ENCODE assay signal across 13 cellular contexts in the genomic region with DNA sequence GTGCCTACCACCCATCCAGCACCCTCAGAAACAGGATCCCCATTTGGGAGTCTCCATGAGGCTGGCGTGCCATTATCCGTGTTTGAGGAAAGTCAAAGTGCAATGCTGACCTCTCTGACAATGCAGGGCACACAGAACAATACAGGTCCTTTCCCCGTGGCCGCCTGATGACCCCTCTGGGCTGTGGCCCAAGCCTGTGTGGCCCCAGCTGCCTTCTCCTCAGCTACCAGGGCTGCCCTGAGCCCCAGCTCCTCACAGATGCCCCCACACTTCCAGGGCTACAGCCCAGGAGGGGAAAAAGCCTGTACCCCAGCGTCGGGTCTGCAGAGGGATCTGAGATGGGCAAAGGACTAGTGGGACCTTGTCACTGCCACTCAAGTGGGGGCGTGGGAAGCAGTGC. TPM values are rescaled to one million over a fixed set of nuclear protein-coding genes. Genes with fewer than 3 reads are reported as not detected.
DNase-seq lines count a peak whose midpoint lies in the region; ATAC-seq, FAIRE-seq and TF ChIP-seq lines count a peak whose summit lies in the region.
"Had no signal": no experiment of that assay in that cellular context is flagged by ENCODE, and none has a peak within 500 bp of the region (broad histone marks: within the 10 kb centered on the region; RNA-seq: fewer than 3 reads in every experiment).

No MANE protein-coding gene starts in this region.

- H3K27me3 ChIP-seq in breast epithelium, result no peaks in the 10 kb centered on the region
- peaks cover 4% of the 10 kb centered on the region for H3K27me3 ChIP-seq in mammary epithelial cell (ENCODE audit: insufficient read depth, low read length)
- no peaks in the 10 kb centered on the region; a peak in 1 of 7 replicates for H3K27me3 ChIP-seq in H1 (replicated peaks in 1 of 4; ENCODE audit: control insufficient read depth in 3 of 4, extremely low read depth in 1 of 4, insufficient read depth in 3 of 4, low read length in 3 of 4)
- no peaks in the 10 kb centered on the region for H3K27me3 ChIP-seq in transverse colon
- no peaks in the 10 kb centered on the region for H3K27me3 ChIP-seq in lower lobe of right lung (ENCODE audit: low read depth)
- H3K27me3 ChIP-seq: cardiac muscle cell had no signal

- H3K4me3 ChIP-seq in breast epithelium (peak overlapping the region in 2 of 3 donors; percentile 40 to 61), mammary epithelial cell (replicated peaks in 1 of 3; ENCODE audit: insufficient read depth in 1 of 3, low read depth in 2 of 3, low read length in 3 of 3) (no peak overlapping the region), H1 (ENCODE audit: extremely low read depth in 1 of 4, insufficient read depth in 2 of 4, low read depth in 3 of 4, low read length in 4 of 4) (peak overlapping the region in 2 of 4 experiments; percentile 16 to 44; a peak in 2 of 8 replicates), transverse colon (no peak overlapping the region), lower lobe of right lung (no peak overlapping the region)
- H3K4me3 ChIP-seq: cardiac muscle cell had no signal

- H4K20me1 ChIP-seq in mammary epithelial cell (ENCODE audit: insufficient read depth, low read length) (no peaks in the 10 kb centered on the region), H1 (replicated peaks in 1 of 2; ENCODE audit: control insufficient read depth in 1 of 2, insufficient read depth in 2 of 2, low read length in 2 of 2) (peaks cover 0 to 2% of the 10 kb centered on the region in 2 experiments)

- H3K9me3 Mint-ChIP-seq in natural killer cell, result no peaks in the 10 kb centered on the region

- no peak overlapping the region for H3K23ac ChIP-seq in H1 (ENCODE audit: insufficient read length)

- 66% methylated on average over 6 of the region's 7 CpGs for WGBS in mammary epithelial cell (ENCODE audit: low coverage, missing lambda C conversion rate)
- WGBS in H1 (ENCODE audit: extremely low coverage in 1 of 2, insufficient coverage in 1 of 2, insufficient read length in 1 of 2, insufficient replicate concordance in 2 of 2, low coverage in 1 of 2, low lambda C conversion rate in 2 of 2, missing lambda C conversion rate in 1 of 2), 2 experiments, result 82% methylated on average over 6 of the region's 7 CpGs; no CpG with 5 or more reads in 1 of the 2 experiments
- WGBS in transverse colon (ENCODE audit: low coverage in 1 of 2), 2 donors, result 80% methylated on average over 7 of the region's 7 CpGs; no CpG with 5 or more reads in 1 of the 2 donors

- no peak for TF ChIP-seq RAD21 in H1 (IDR thresholded peaks at IDR 0.05 in 1 of 2, conservative IDR thresholded peaks at IDR 0.05 in 1 of 2; ENCODE audit: low read depth in 2 of 2, low read length in 2 of 2)

- peak overlapping the region; percentile 78 for H3K18ac ChIP-seq in H1 (ENCODE audit: extremely low read depth, low read length)

- H3K36me3 Mint-ChIP-seq in natural killer cell, result no peaks in the 10 kb centered on the region

- TF ChIP-seq CTCF in breast epithelium (IDR thresholded peaks at IDR 0.05) (no peak), mammary epithelial cell (conservative IDR thresholded peaks at IDR 0.05 in 1 of 2, IDR thresholded peaks at IDR 0.05 in 1 of 2; ENCODE audit: extremely low read depth in 1 of 2, insufficient read depth in 1 of 2, low read depth in 1 of 2, low read length in 2 of 2) (no peak), H1 (IDR thresholded peaks at IDR 0.05; ENCODE audit: control extremely low read depth in 1 of 3, insufficient read depth in 1 of 3, low read depth in 1 of 3, low read length in 3 of 3) (no peak), natural killer cell (IDR thresholded peaks at IDR 0.05) (no peak), transverse colon (IDR thresholded peaks at IDR 0.05) (no peak), lower lobe of right lung (IDR thresholded peaks at IDR 0.05) (no peak)

- H3K4me1 ChIP-seq in breast epithelium, result peaks cover 0 to 9% of the 10 kb centered on the region in 2 donors
- H3K4me1 ChIP-seq in mammary epithelial cell (ENCODE audit: insufficient read depth, low read length), result peaks cover 9% of the 10 kb centered on the region
- peaks cover 0 to 23% (median 16%) of the 10 kb centered on the region in 4 experiments; a peak in 6 of 7 replicates for H3K4me1 ChIP-seq in H1 (replicated peaks in 1 of 4; ENCODE audit: control insufficient read depth in 3 of 4, insufficient read depth in 4 of 4, low read length in 3 of 4)
- peaks cover 10 to 24% (median 19%) of the 10 kb centered on the region in 4 donors for H3K4me1 ChIP-seq in transverse colon
- H3K4me1 ChIP-seq in lower lobe of right lung, result peaks cover 23% of the 10 kb centered on the region

- in situ Hi-C loops in mammary epithelial cell (cut with MboI; ENCODE audit: low sequenced_read_pairs in 2 of 2), result no loop called here
- in situ Hi-C loops in transverse colon (cut with MboI; ENCODE audit: low pct_ligation_motif_present in 1 of 4, low pct_unique_long_range_greater_than_20kb in 1 of 4, low sequenced_read_pairs in 3 of 4), result loop anchor here in 1 of 4 donors (25.0 kb wide), 1 partner anchor 166 kb away; the partner anchor contains the start of genes HAUS3 and POLN

- no peaks in the 10 kb centered on the region for H3K23me2 ChIP-seq in H1 (ENCODE audit: low read depth, low read length)

- H2BK120ac ChIP-seq in H1 (replicated peaks; ENCODE audit: low read depth, low read length), result no peak overlapping the region

- intact Hi-C loops in breast epithelium (cut with DNase I; ENCODE audit: low total_unique reads), result no loop called here
- intact Hi-C loops in mammary epithelial cell (cut with micrococcal nuclease), result no loop called here
- intact Hi-C loops in natural killer cell (cut with micrococcal nuclease), result no loop called here
- intact Hi-C loops in transverse colon (cut with DNase I; ENCODE audit: low total_unique reads), result no loop called here
- intact Hi-C loops in lower lobe of right lung (cut with DNase I), result no loop called here

- H2BK12ac ChIP-seq in H1 (ENCODE audit: low read depth, low read length), result peak overlapping the region; percentile 68; the same call in 1 of the 2 replicates

- peaks cover 52 to 67% of the 10 kb centered on the region in 2 donors for H3K4me1 Mint-ChIP-seq in natural killer cell

- FAIRE-seq in H1 (lab: Jason Lieb, UNC), result no peak

- TF ChIP-seq EP300 in H1 (IDR thresholded peaks at IDR 0.05; ENCODE audit: borderline replicate concordance in 1 of 2, low read depth in 2 of 2, low read length in 2 of 2) (no peak), transverse colon (IDR thresholded peaks at IDR 0.05; ENCODE audit: low read depth) (no peak)

- no peak for TF ChIP-seq POLR2A in breast epithelium (IDR thresholded peaks at IDR 0.05)
- TF ChIP-seq POLR2A in H1 (IDR thresholded peaks at IDR 0.05; ENCODE audit: control extremely low read depth in 1 of 2, low read depth in 2 of 2, low read length in 2 of 2), result no peak
- TF ChIP-seq POLR2A in transverse colon (IDR thresholded peaks at IDR 0.05), result no peak

- H4K5ac ChIP-seq in H1 (ENCODE audit: insufficient read length, low read depth, low read length), result no peak overlapping the region

- peaks cover 5% of the 10 kb centered on the region for H3K79me1 ChIP-seq in H1 (ENCODE audit: low read depth, low read length)

- H2BK5ac ChIP-seq in H1 (ENCODE audit: low read depth, low read length), result no peak overlapping the region

- no peak overlapping the region for H4K91ac ChIP-seq in H1 (replicated peaks; ENCODE audit: insufficient read length, low read length)

- H3K27ac ChIP-seq in breast epithelium, result no peak overlapping the region
- no peak overlapping the region for H3K27ac ChIP-seq in mammary epithelial cell (ENCODE audit: insufficient read depth, low read depth, low read length)
- no peak overlapping the region for H3K27ac ChIP-seq in H1 (ENCODE audit: low read depth, low read length)
- peak overlapping the region; percentile 4 to 48 (median 38) for H3K27ac ChIP-seq in transverse colon
- no peak overlapping the region for H3K27ac ChIP-seq in lower lobe of right lung
- H3K27ac ChIP-seq: cardiac muscle cell had no signal

- H3K4me3 Mint-ChIP-seq in natural killer cell, result peak overlapping the region; percentile 75

- H3K79me2 ChIP-seq in mammary epithelial cell (ENCODE audit: insufficient read depth, low read length), result no peaks in the 10 kb centered on the region
- H3K79me2 ChIP-seq in H1 (ENCODE audit: control insufficient read depth in 1 of 2, insufficient read depth in 2 of 2, low read length in 2 of 2), result no peaks in the 10 kb centered on the region

- H3K4me2 ChIP-seq in mammary epithelial cell (ENCODE audit: insufficient read depth, low read depth, low read length) (no peak overlapping the region), H1 (ENCODE audit: insufficient read depth in 1 of 2, low read depth in 2 of 2, low read length in 2 of 2) (peak overlapping the region in 1 of 2 experiments; percentile 48; a peak in 1 of 4 replicates)

- H3K27me3 Mint-ChIP-seq in natural killer cell (ENCODE audit: low read depth in 2 of 2), result no peaks in the 10 kb centered on the region

- H2AK5ac ChIP-seq in H1 (ENCODE audit: low read depth, low read length), result no peak overlapping the region

- H2BK20ac ChIP-seq in H1 (ENCODE audit: low read length), result 0 out of 2 replicates have a peak overlapping the region, but pooled peaks have one; percentile 23

- H2BK15ac ChIP-seq in H1 (ENCODE audit: low read length), result peak overlapping the region; percentile 72; the same call in 1 of the 2 replicates

- no peaks in the 10 kb centered on the region for H3K36me3 ChIP-seq in breast epithelium
- no peaks in the 10 kb centered on the region for H3K36me3 ChIP-seq in mammary epithelial cell (ENCODE audit: insufficient read depth, low read length)
- H3K36me3 ChIP-seq in H1 (ENCODE audit: control insufficient read depth in 2 of 4, insufficient read depth in 4 of 4, low read length in 3 of 4), result no peaks in the 10 kb centered on the region
- no peaks in the 10 kb centered on the region for H3K36me3 ChIP-seq in transverse colon
- H3K36me3 ChIP-seq in lower lobe of right lung, result no peaks in the 10 kb centered on the region
- H3K36me3 ChIP-seq: cardiac muscle cell had no signal

- H2AFZ ChIP-seq in mammary epithelial cell (ENCODE audit: low read depth, low read length) (no peak overlapping the region), H1 (ENCODE audit: low read length) (no peak overlapping the region)

- DNase-seq in breast epithelium (ENCODE audit: low spot score in 2 of 2), result no peak
- no peak for DNase-seq in mammary epithelial cell
- no peak for DNase-seq in H1 (ENCODE audit: low read depth in 1 of 2, low spot score in 2 of 2)
- no peak for DNase-seq in natural killer cell
- no peak for DNase-seq in transverse colon
- no peak for DNase-seq in lower lobe of right lung
- DNase-seq: activated CD4-positive, alpha-beta T cell treated with anti-CD3 and anti-CD28 coated beads, Interleukin-2, amount 50 U/mL, for 4 hours; activated gamma-delta T cell treated with Interleukin-2 at 50 U/mL for 16 hours; NCI-H345 had no signal

- POLR2A ChIA-PET in H1 (lab: Charles Lee; ENCODE audit: partially characterized antibody), result interaction anchor here (1.1 to 1.9 kb wide), 3 partner anchors 10 to 43 kb away, joined by 3 to 5 read pairs (median 4); partner anchors contain the start of gene CFAP99

- no TSS peak for BruUV-seq in mammary epithelial cell (replicated peaks; lab: Mats Ljungman, UMichigan)

- no peak overlapping the region for H3K14ac ChIP-seq in H1 (ENCODE audit: insufficient read length)

- no peak overlapping the region for H3K56ac ChIP-seq in H1 (replicated peaks; ENCODE audit: insufficient read length, low read depth, low read length)

- H3K27ac Mint-ChIP-seq in natural killer cell, result peak overlapping the region; percentile 49 to 54

- no peak overlapping the region for H4K8ac ChIP-seq in H1 (ENCODE audit: extremely low read depth, insufficient read depth, low read length)

- CTCF ChIA-PET in mammary epithelial cell (lab: Charles Lee; ENCODE audit: low non-redundant PET), result no interaction called here
- CTCF ChIA-PET in H1 (lab: Charles Lee; ENCODE audit: partially characterized antibody), result interaction anchor here (0.6 to 2.2 kb wide), 6 partner anchors 9 to 713 kb away, joined by 3 to 13 read pairs (median 8); no protein-coding TSS in a partner anchor

- no peak overlapping the region for H3K4ac ChIP-seq in H1 (replicated peaks; ENCODE audit: insufficient read length, low read depth, low read length)

- H3K9ac ChIP-seq in mammary epithelial cell (ENCODE audit: insufficient read depth, low read length) (no peak overlapping the region), H1 (replicated peaks in 1 of 4; ENCODE audit: extremely low read depth in 1 of 4, low read depth in 3 of 4, low read length in 3 of 4) (no peak overlapping the region)

- ATAC-seq in natural killer cell, result no peak
- no peak for ATAC-seq in lower lobe of right lung
- no peak for ATAC-seq in GM18517 (IDR thresholded peaks at IDR 0.05; ENCODE audit: unreplicated experiment)
- ATAC-seq in HG03469 (IDR thresholded peaks at IDR 0.05; ENCODE audit: unreplicated experiment), result no peak

- dilution Hi-C loops in mammary epithelial cell (cut with HindIII; ENCODE audit: low sequenced_read_pairs), result loop anchor here (5.0 kb wide), 1 partner anchor 84 kb away; no protein-coding TSS in a partner anchor

- H3K9me3 ChIP-seq in breast epithelium (no peaks in the 10 kb centered on the region), mammary epithelial cell (replicated peaks; ENCODE audit: insufficient read depth, low read length) (no peaks in the 10 kb centered on the region), H1 (ENCODE audit: insufficient read depth in 2 of 2, low read depth in 1 of 2, low read length in 1 of 2) (no peaks in the 10 kb centered on the region), transverse colon (no peaks in the 10 kb centered on the region), lower lobe of right lung (no peaks in the 10 kb centered on the region)

RNA-seq across cellular contexts. Expression of gene ZFYVE28, which starts 15.5 kb away (rescaled TPM):
- total RNA-seq in breast epithelium (10 to 100 TPM; 12.3 to 14.1 (median 13.9) TPM), mammary epithelial cell (1 to 10 TPM in 1 of 2 donors, under 1 TPM in 1; 0.83 to 1.1 TPM), natural killer cell (100 to 1,000 TPM in 2 of 3 donors, 10 to 100 TPM in 1; 85.4 to 107 (median 104) TPM), transverse colon (100 to 1,000 TPM in 1 of 4 donors, 10 to 100 TPM in 3; 44.8 to 110 (median 69.6) TPM), lower lobe of right lung (12.9 TPM)
- polyA plus RNA-seq in mammary epithelial cell (0.95 TPM), H1 (2011; rRNA removed) (1.7 and 3.1 TPM in 2 replicates)
- polyA minus RNA-seq in mammary epithelial cell, result not detected
- total RNA-seq in H1 (2021; fragmentation: NEBNext Ultra II Directional; extraction: Animal tissue kit (Norgen Biotek cat#: 25700)), result 3.9 and 4.9 TPM in 2 replicates
- polyA plus RNA-seq in H1 (2011; cell fraction: cytosol; rRNA removed), result 2.3 TPM
- 9.8 TPM for polyA plus RNA-seq in H1 (2011; cell fraction: nucleus; rRNA removed)
- polyA plus RNA-seq in H1 (2012, experiment 1 of 2), result 1.5 to 2.1 TPM (median 1.9 TPM) in 4 replicates
- 2.0 TPM for polyA plus RNA-seq in H1 (2012, experiment 2 of 2)
- polyA plus RNA-seq in H1 (2013, experiment 1 of 2), result 3.7 TPM
- polyA plus RNA-seq in H1 (2013, experiment 2 of 2), result 3.2 TPM
- polyA minus RNA-seq in H1 (2011; rRNA and poly(A)+ RNA removed), result 1.7 and 2.4 TPM in 2 replicates
- polyA minus RNA-seq in H1 (2011; cell fraction: cytosol; rRNA and poly(A)+ RNA removed), result 2.5 TPM
- 5.8 TPM for polyA minus RNA-seq in H1 (2011; cell fraction: nucleus; rRNA and poly(A)+ RNA removed)

RNA-seq across cellular contexts. Expression of gene CFAP99, which starts 15.8 kb away (rescaled TPM):
- total RNA-seq in breast epithelium (1 to 10 TPM in 1 of 3 donors, under 1 TPM in 1, not detected in 1; 0.15 to 2.0 TPM), mammary epithelial cell (not detected), natural killer cell (not detected), transverse colon (under 1 TPM in 3 of 4 donors, not detected in 1; 0.32 to 0.82 (median 0.60) TPM), lower lobe of right lung (4.3 TPM)
- polyA plus RNA-seq in mammary epithelial cell (not detected), H1 (2011; rRNA removed) (0.09 TPM in 1 of 2 replicates, not detected in the other)
- polyA minus RNA-seq in mammary epithelial cell, result not detected
- total RNA-seq in H1 (2021; fragmentation: NEBNext Ultra II Directional; extraction: Animal tissue kit (Norgen Biotek cat#: 25700)), result not detected in 2 replicates
- polyA plus RNA-seq in H1 (2011; cell fraction: cytosol; rRNA removed), result 0.36 TPM
- polyA plus RNA-seq in H1 (2011; cell fraction: nucleus; rRNA removed), result 0.90 TPM
- 0.25 TPM in 1 of 4 replicates, not detected in the others for polyA plus RNA-seq in H1 (2012, experiment 1 of 2)
- polyA plus RNA-seq in H1 (2012, experiment 2 of 2), result not detected
- polyA plus RNA-seq in H1 (2013, experiment 1 of 2), result 0.12 TPM
- polyA plus RNA-seq in H1 (2013, experiment 2 of 2), result 0.13 TPM
- not detected in 2 replicates for polyA minus RNA-seq in H1 (2011; rRNA and poly(A)+ RNA removed)
- polyA minus RNA-seq in H1 (2011; cell fraction: cytosol; rRNA and poly(A)+ RNA removed), result not detected
- not detected for polyA minus RNA-seq in H1 (2011; cell fraction: nucleus; rRNA and poly(A)+ RNA removed)
- total RNA-seq: cardiac muscle cell, ureter had no signal

Comparison
In these comparisons a context has a peak if more than half of its experiments do, and no peak if none do; other contexts are left out.
1. H3K4me3 ChIP-seq: peak in breast epithelium (2 of 3); none in mammary epithelial cell (0 of 3), transverse colon (0 of 4) and lower lobe of right lung (single experiment).
2. H3K27ac ChIP-seq: peak in transverse colon (4 of 4); none in breast epithelium (0 of 2), mammary epithelial cell (single experiment), H1 (single experiment) and lower lobe of right lung (single experiment).